ENCODE assay signal across 1 cellular context in genomic region chr1:153940756-153941155, GRCh38.
TF ChIP-seq lines count a peak whose summit lies in the region.

No MANE protein-coding gene starts in this region.

TF ChIP-seq in HepG2, 621 proteins besides CTCF, POLR2A, EP300 and RAD21:
- no peak for TF ChIP-seq ZBTB40 (IDR thresholded peaks at IDR 0.05)
- TF ChIP-seq ZBTB40 (CRISPR knock-in tag; IDR thresholded peaks at IDR 0.05), result no peak
- no peak for TF ChIP-seq BRF2 (CRISPR knock-in tag; IDR thresholded peaks at IDR 0.05)
- no peak for TF ChIP-seq ZNF12 (CRISPR knock-in tag; IDR thresholded peaks at IDR 0.05)
- TF ChIP-seq AGO2 (optimal IDR thresholded peaks at IDR 0.05; ENCODE audit: low read depth, low read length), result peak; percentile 34
- no peak for TF ChIP-seq ZNF572 (CRISPR knock-in tag; IDR thresholded peaks at IDR 0.05)
- no peak for TF ChIP-seq THRA (CRISPR knock-in tag; IDR thresholded peaks at IDR 0.05; ENCODE audit: borderline replicate concordance)
